ENCODE assay signal across 8 cellular contexts in the genomic region with DNA sequence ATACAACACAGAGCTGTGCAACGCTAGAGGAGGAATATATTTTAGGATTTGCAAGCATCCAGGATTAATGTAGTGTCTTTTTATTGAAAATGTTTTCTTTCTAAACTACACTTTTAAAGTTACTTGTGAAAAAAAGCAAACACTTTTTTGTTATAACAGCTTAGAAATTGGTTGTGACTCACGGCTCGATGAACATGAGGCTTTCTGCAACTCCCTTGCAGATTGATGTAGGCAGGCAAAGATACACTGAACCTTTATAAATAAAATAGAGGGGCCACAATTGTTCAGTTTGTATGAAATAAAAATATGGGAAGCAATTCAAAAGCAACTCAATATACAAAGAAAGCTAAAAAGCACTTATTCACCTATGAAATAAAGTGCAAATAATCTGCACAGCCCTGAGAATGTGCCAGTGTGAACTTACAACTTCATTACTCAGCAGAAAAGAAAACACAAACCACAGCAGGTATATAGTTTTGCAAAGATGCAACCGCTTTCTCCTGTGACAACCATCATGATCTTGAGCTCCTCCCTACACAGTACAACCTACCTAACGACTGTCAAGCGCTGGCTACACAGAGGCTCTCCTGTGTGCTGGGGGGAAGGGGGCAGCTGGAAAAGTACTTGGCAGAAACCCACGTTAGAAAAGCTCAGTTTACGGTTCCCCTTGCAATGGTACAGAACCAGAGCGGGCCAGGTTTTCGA. TPM values are rescaled to one million over a fixed set of nuclear protein-coding genes. Genes with fewer than 3 reads are reported as not detected.
DNase-seq lines count a peak whose midpoint lies in the region; ATAC-seq, FAIRE-seq and TF ChIP-seq lines count a peak whose summit lies in the region.

No MANE protein-coding gene starts in this region.

- peaks cover 32% of the 10 kb centered on the region for H4K20me1 ChIP-seq in Loucy (ENCODE audit: insufficient read depth, low read length, poor library complexity, severe bottlenecking)

- H3K4me1 ChIP-seq in Loucy (ENCODE audit: insufficient read depth, low read length, poor library complexity, severe bottlenecking) (peaks cover 19% of the 10 kb centered on the region), thymus (ENCODE audit: control insufficient read depth, insufficient read depth, low read length) (peaks cover 8% of the 10 kb centered on the region)

- TF ChIP-seq POLR2A in H54 (IDR thresholded peaks at IDR 0.05; ENCODE audit: low read depth, low read length): no peak

- 27% methylated on average over 10 of the region's 10 CpGs for WGBS in thymus

- H3K79me2 ChIP-seq in Loucy (ENCODE audit: insufficient read depth, low read length): peaks cover 42% of the 10 kb centered on the region

- H3K9ac ChIP-seq in Loucy (ENCODE audit: low read depth, low read length, poor library complexity, severe bottlenecking): peak overlapping the region; percentile 92

- H3K4me3 ChIP-seq in Loucy (ENCODE audit: low read length, poor library complexity, severe bottlenecking) (peak overlapping the region; percentile 98), brain microvascular endothelial cell (ENCODE audit: low read depth, low read length) (peak overlapping the region; percentile 94), thymus (ENCODE audit: low read length) (peak overlapping the region; percentile 99)

- in situ Hi-C loops in brain microvascular endothelial cell (cut with HindIII; ENCODE audit: low pct_ligation_motif_present, low sequenced_read_pairs): no loop called here

- H3K27ac ChIP-seq in brain microvascular endothelial cell (peak overlapping the region; percentile 96), thymus (ENCODE audit: low read depth) (peak overlapping the region; percentile 100)

- H3K4me2 ChIP-seq in Loucy (ENCODE audit: low read depth, low read length, poor library complexity, severe bottlenecking): peak overlapping the region; percentile 88

- H3K9me2 ChIP-seq in Loucy (replicated peaks; ENCODE audit: low read depth, low read length): no peaks in the 10 kb centered on the region

- H3K9me3 ChIP-seq in Loucy (ENCODE audit: insufficient read depth, low read depth, low read length): no peaks in the 10 kb centered on the region
- no peaks in the 10 kb centered on the region for H3K9me3 ChIP-seq in thymus (ENCODE audit: control insufficient read depth)

- peak; percentile 16 for DNase-seq in NOMO-1 treated with DMSO at 0.1 percent for 48 hours (lab: John Stamatoyannopoulos, UW; ENCODE audit: unreplicated experiment)
- DNase-seq in NOMO-1 (lab: John Stamatoyannopoulos, UW; ENCODE audit: unreplicated experiment in 2 of 2): no peak
- peak; percentile 7 for DNase-seq in brain microvascular endothelial cell
- DNase-seq in left lobe of liver (ENCODE audit: low spot score): no peak
- DNase-seq in activated effector memory CD4-positive, alpha-beta T cell treated with Interleukin-2 at 50 U/mL for 16 hours: no peak
- no peak for DNase-seq in H54 (ENCODE audit: insufficient read length, low spot score)

- H3F3A ChIP-seq in Loucy (ENCODE audit: low read depth): no peaks in the 10 kb centered on the region

- 0 out of 2 replicates have a peak overlapping the region, but pooled peaks have one; percentile 49 for H2AFZ ChIP-seq in Loucy (ENCODE audit: low read length)

- FAIRE-seq in H54 (lab: Jason Lieb, UNC): no peak

- H3K36me3 ChIP-seq in Loucy (ENCODE audit: insufficient read depth, low read length): peaks cover 5% of the 10 kb centered on the region; the same call in 1 of the 2 replicates
- peaks cover 37% of the 10 kb centered on the region for H3K36me3 ChIP-seq in brain microvascular endothelial cell (replicated peaks)
- peaks cover 30% of the 10 kb centered on the region for H3K36me3 ChIP-seq in thymus (ENCODE audit: control insufficient read depth, insufficient read depth)

- no peaks in the 10 kb centered on the region for H3K27me3 ChIP-seq in Loucy (ENCODE audit: insufficient read depth, low read length, poor library complexity, severe bottlenecking)
- H3K27me3 ChIP-seq in brain microvascular endothelial cell (replicated peaks): no peaks in the 10 kb centered on the region
- no peaks in the 10 kb centered on the region for H3K27me3 ChIP-seq in thymus (ENCODE audit: control insufficient read depth, insufficient read depth)

- TF ChIP-seq CTCF in Loucy (conservative IDR thresholded peaks at IDR 0.05; ENCODE audit: low read length) (no peak), brain microvascular endothelial cell (IDR thresholded peaks at IDR 0.05; ENCODE audit: low read depth, low read length, missing control alignments) (no peak)

- ATAC-seq in left lobe of liver: peak; percentile 35

RNA-seq across cellular contexts. Expression of a gene that starts 0.9 kb away (rescaled TPM):
- 29.9 TPM for total RNA-seq in left lobe of liver
- 458 TPM for polyA plus RNA-seq in thymus

RNA-seq across cellular contexts. Expression of a gene that starts 6.3 kb away (rescaled TPM):
- 35.8 TPM for total RNA-seq in left lobe of liver
- polyA plus RNA-seq in thymus: 28.3 TPM

RNA-seq across cellular contexts. Expression of a gene that starts 47.4 kb away (rescaled TPM):
- 0.70 TPM for total RNA-seq in left lobe of liver
- polyA plus RNA-seq in thymus: 1.3 TPM

RNA-seq across cellular contexts. Expression of a gene that starts 48.0 kb away (rescaled TPM):
- total RNA-seq in left lobe of liver: not detected
- 0.30 TPM for polyA plus RNA-seq in thymus

RNA-seq across cellular contexts. Expression of a gene that starts 51.8 kb away (rescaled TPM):
- total RNA-seq in left lobe of liver: 112 TPM
- polyA plus RNA-seq in thymus: 9.9 TPM

Comparison
In these comparisons a context has a peak if more than half of its experiments do, and no peak if none do; other contexts are left out.
1. DNase-seq: peak in NOMO-1 treated with DMSO at 0.1 percent for 48 hours (single experiment) and brain microvascular endothelial cell (single experiment); none in NOMO-1 (0 of 2), left lobe of liver (single experiment), activated effector memory CD4-positive, alpha-beta T cell treated with Interleukin-2 at 50 U/mL for 16 hours (single experiment) and H54 (single experiment).
2. Peak in every context shown above with its lines, with median percentiles within 50 percentile points of each other: H3K4me3 ChIP-seq.